Comparison of ENCODE assay signal across 1 cellular context in genomic region chr1:229624906-229625871, GRCh38.
TF ChIP-seq lines count a peak whose summit lies in the region.

No MANE protein-coding gene starts in this region.

TF ChIP-seq in HepG2, 621 proteins besides CTCF, POLR2A, EP300 and RAD21 (continued from another document and continues in another):
- TF ChIP-seq ZFP91 (CRISPR knock-in tag; IDR thresholded peaks at IDR 0.05; ENCODE audit: borderline replicate concordance): no peak; the same call in 1 of the 2 replicates
- no peak for TF ChIP-seq ARNT (IDR thresholded peaks at IDR 0.05)
- no peak for TF ChIP-seq XRCC5 (optimal IDR thresholded peaks at IDR 0.05; ENCODE audit: low read length)
- no peak for TF ChIP-seq REPIN1 (CRISPR knock-in tag; IDR thresholded peaks at IDR 0.05; ENCODE audit: borderline replicate concordance, low read depth)
- TF ChIP-seq DZIP1 (CRISPR knock-in tag; IDR thresholded peaks at IDR 0.05): peak; percentile 77; the same call in 1 of the 2 replicates
- no peak for TF ChIP-seq ZNF646 (CRISPR knock-in tag; IDR thresholded peaks at IDR 0.05)
- TF ChIP-seq ZNF510 (CRISPR knock-in tag; IDR thresholded peaks at IDR 0.05; ENCODE audit: low read depth): no peak
- no peak for TF ChIP-seq ZNF713 (CRISPR knock-in tag; IDR thresholded peaks at IDR 0.05)
- TF ChIP-seq IKZF1 (IDR thresholded peaks at IDR 0.05): no peak
- no peak for TF ChIP-seq HNRNPLL (IDR thresholded peaks at IDR 0.05; ENCODE audit: low read depth, low read length, poor library complexity, severe bottlenecking)
- TF ChIP-seq TBL1XR1 (IDR thresholded peaks at IDR 0.05; ENCODE audit: borderline replicate concordance, low read length, partially characterized antibody): no peak
- no peak for TF ChIP-seq ZNF605 (CRISPR knock-in tag; IDR thresholded peaks at IDR 0.05)
- no peak for TF ChIP-seq NKX3-1 (CRISPR knock-in tag; IDR thresholded peaks at IDR 0.05)
- no peak for TF ChIP-seq SRSF9 (IDR thresholded peaks at IDR 0.05; ENCODE audit: borderline replicate concordance, insufficient read depth, low read depth, low read length, poor library complexity, severe bottlenecking)
- no peak for TF ChIP-seq ZNF33A (CRISPR knock-in tag; IDR thresholded peaks at IDR 0.05; ENCODE audit: borderline replicate concordance)
- TF ChIP-seq REST (IDR thresholded peaks at IDR 0.05; ENCODE audit: borderline replicate concordance in 1 of 2, low read depth in 1 of 2, low read length in 2 of 2): no peak
- TF ChIP-seq ZNF275 (CRISPR knock-in tag; IDR thresholded peaks at IDR 0.05; ENCODE audit: borderline replicate concordance): no peak
- TF ChIP-seq ZFP82 (CRISPR knock-in tag; IDR thresholded peaks at IDR 0.05; ENCODE audit: borderline replicate concordance): no peak
- TF ChIP-seq TBX3 (IDR thresholded peaks at IDR 0.05; ENCODE audit: borderline replicate concordance): no peak
- TF ChIP-seq SMAD3 (CRISPR knock-in tag; IDR thresholded peaks at IDR 0.05): no peak
- TF ChIP-seq NFIB (CRISPR knock-in tag; IDR thresholded peaks at IDR 0.05; ENCODE audit: borderline replicate concordance): no peak
- TF ChIP-seq ESRRA (CRISPR knock-in tag; IDR thresholded peaks at IDR 0.05; ENCODE audit: low read depth): no peak
- no peak for TF ChIP-seq CREBL2 (CRISPR knock-in tag; IDR thresholded peaks at IDR 0.05; ENCODE audit: borderline replicate concordance)
- TF ChIP-seq ZFP90 (CRISPR knock-in tag; IDR thresholded peaks at IDR 0.05; ENCODE audit: borderline replicate concordance): no peak
- TF ChIP-seq HDAC1 (CRISPR knock-in tag; IDR thresholded peaks at IDR 0.05): no peak; the same call in 1 of the 2 replicates
- 0 out of 2 replicates have a peak, but pooled peaks have one; percentile 17 for TF ChIP-seq POGK (CRISPR knock-in tag; conservative IDR thresholded peaks at IDR 0.05)
- TF ChIP-seq ZNF160 (CRISPR knock-in tag; IDR thresholded peaks at IDR 0.05): no peak
- no peak for TF ChIP-seq PAX8 (CRISPR knock-in tag; IDR thresholded peaks at IDR 0.05; ENCODE audit: borderline replicate concordance)
- TF ChIP-seq ZBTB44 (CRISPR knock-in tag; IDR thresholded peaks at IDR 0.05): no peak
- no peak for TF ChIP-seq ZNF138 (CRISPR knock-in tag; IDR thresholded peaks at IDR 0.05; ENCODE audit: low read depth)
- TF ChIP-seq CREM (IDR thresholded peaks at IDR 0.05): no peak
- TF ChIP-seq CREM (CRISPR knock-in tag; IDR thresholded peaks at IDR 0.05): no peak
- no peak for TF ChIP-seq CERS6 (CRISPR knock-in tag; IDR thresholded peaks at IDR 0.05)
- TF ChIP-seq JARID2 (CRISPR knock-in tag; IDR thresholded peaks at IDR 0.05; ENCODE audit: insufficient replicate concordance): no peak
- TF ChIP-seq ZGPAT (CRISPR knock-in tag; IDR thresholded peaks at IDR 0.05): no peak
- no peak for TF ChIP-seq ZNF446 (CRISPR knock-in tag; IDR thresholded peaks at IDR 0.05)
- TF ChIP-seq ZNF10 (CRISPR knock-in tag; IDR thresholded peaks at IDR 0.05; ENCODE audit: borderline replicate concordance, low read depth): 0 out of 2 replicates have a peak, but pooled peaks have one; percentile 26
- no peak for TF ChIP-seq FOXM1 (CRISPR knock-in tag; IDR thresholded peaks at IDR 0.05)
